In the genomic region with DNA sequence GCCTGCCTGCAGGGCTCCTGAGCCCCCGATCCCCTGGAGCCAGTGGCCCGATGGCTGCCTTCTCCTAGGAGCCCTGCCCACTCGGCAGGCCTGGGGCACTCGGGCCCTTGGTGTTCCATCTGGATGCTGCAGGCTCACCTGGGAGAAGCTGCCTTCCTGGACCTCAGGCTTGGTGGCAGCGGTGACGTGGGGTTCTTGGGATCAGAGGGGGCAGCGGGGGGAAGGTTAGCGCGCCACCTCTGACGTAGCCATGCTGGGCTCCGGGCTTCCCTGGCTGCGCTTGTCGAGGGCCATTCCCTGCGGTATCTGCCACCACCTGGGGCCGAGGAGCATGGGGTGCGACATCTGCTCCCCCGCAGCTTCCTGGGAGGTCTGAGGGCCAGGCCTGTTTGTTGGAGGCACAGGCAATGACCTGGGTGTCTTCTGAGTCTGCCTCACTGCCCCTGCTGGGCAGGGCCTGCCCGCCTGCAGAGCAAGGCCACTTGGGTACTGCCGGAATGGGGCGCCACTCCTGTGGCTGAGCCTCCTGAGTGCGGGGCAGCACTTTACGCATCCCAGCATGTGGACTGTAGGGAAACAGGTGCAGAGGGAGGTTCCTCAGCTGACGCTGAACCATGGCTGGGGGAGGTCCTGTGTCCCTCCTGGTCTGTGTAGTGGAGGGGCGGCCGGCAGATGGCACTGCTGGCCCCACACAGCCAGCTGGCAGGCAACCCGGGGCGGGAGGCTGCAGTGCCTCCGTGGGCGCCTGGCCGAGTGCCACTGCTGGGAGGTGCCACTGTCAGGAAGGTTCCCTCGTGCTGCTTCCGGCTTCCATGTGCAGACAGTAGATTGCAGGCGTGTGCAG, we compare ENCODE assay signal across 1 cellular context.
TF ChIP-seq lines count a peak whose summit lies in the region.

No MANE protein-coding gene starts in this region.

TF ChIP-seq in GM23338, 12 proteins besides CTCF, POLR2A, EP300 and RAD21 (continued from another document):
- TF ChIP-seq, protein P1, sequence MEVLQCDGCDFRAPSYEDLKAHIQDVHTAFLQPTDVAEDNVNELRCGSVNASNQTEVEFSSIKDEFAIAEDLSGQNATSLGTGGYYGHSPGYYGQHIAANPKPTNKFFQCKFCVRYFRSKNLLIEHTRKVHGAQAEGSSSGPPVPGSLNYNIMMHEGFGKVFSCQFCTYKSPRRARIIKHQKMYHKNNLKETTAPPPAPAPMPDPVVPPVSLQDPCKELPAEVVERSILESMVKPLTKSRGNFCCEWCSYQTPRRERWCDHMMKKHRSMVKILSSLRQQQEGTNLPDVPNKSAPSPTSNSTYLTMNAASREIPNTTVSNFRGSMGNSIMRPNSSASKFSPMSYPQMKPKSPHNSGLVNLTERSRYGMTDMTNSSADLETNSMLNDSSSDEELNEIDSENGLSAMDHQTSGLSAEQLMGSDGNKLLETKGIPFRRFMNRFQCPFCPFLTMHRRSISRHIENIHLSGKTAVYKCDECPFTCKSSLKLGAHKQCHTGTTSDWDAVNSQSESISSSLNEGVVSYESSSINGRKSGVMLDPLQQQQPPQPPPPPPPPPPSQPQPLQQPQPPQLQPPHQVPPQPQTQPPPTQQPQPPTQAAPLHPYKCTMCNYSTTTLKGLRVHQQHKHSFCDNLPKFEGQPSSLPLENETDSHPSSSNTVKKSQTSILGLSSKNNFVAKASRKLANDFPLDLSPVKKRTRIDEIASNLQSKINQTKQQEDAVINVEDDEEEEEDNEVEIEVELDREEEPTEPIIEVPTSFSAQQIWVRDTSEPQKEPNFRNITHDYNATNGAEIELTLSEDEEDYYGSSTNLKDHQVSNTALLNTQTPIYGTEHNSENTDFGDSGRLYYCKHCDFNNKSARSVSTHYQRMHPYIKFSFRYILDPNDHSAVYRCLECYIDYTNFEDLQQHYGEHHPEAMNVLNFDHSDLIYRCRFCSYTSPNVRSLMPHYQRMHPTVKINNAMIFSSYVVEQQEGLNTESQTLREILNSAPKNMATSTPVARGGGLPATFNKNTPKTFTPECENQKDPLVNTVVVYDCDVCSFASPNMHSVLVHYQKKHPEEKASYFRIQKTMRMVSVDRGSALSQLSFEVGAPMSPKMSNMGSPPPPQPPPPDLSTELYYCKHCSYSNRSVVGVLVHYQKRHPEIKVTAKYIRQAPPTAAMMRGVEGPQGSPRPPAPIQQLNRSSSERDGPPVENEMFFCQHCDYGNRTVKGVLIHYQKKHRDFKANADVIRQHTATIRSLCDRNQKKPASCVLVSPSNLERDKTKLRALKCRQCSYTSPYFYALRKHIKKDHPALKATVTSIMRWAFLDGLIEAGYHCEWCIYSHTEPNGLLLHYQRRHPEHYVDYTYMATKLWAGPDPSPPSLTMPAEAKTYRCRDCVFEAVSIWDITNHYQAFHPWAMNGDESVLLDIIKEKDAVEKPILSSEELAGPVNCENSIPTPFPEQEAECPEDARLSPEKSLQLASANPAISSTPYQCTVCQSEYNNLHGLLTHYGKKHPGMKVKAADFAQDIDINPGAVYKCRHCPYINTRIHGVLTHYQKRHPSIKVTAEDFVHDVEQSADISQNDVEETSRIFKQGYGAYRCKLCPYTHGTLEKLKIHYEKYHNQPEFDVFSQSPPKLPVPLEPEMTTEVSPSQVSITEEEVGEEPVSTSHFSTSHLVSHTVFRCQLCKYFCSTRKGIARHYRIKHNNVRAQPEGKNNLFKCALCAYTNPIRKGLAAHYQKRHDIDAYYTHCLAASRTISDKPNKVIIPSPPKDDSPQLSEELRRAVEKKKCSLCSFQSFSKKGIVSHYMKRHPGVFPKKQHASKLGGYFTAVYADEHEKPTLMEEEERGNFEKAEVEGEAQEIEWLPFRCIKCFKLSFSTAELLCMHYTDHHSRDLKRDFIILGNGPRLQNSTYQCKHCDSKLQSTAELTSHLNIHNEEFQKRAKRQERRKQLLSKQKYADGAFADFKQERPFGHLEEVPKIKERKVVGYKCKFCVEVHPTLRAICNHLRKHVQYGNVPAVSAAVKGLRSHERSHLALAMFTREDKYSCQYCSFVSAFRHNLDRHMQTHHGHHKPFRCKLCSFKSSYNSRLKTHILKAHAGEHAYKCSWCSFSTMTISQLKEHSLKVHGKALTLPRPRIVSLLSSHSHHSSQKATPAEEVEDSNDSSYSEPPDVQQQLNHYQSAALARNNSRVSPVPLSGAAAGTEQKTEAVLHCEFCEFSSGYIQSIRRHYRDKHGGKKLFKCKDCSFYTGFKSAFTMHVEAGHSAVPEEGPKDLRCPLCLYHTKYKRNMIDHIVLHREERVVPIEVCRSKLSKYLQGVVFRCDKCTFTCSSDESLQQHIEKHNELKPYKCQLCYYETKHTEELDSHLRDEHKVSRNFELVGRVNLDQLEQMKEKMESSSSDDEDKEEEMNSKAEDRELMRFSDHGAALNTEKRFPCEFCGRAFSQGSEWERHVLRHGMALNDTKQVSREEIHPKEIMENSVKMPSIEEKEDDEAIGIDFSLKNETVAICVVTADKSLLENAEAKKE (CRISPR knock-in tag; IDR thresholded peaks at IDR 0.05) = no peak
- no peak for TF ChIP-seq EZH2 (IDR thresholded peaks at IDR 0.05; ENCODE audit: low read depth, unreplicated experiment)
TF ChIP-seq in GM23338: peak in this region for 0.
